Comparison of ENCODE assay signal across 10 cellular contexts in genomic region chr16:57341441-57342303, GRCh38. TPM values are rescaled to one million over a fixed set of nuclear protein-coding genes. Genes with fewer than 3 reads are reported as not detected.
DNase-seq lines count a peak whose midpoint lies in the region; ATAC-seq and TF ChIP-seq lines count a peak whose summit lies in the region.
"Had no signal": no experiment of that assay in that cellular context is flagged by ENCODE, and none has a peak within 500 bp of the region (broad histone marks: within the 10 kb centered on the region; RNA-seq: fewer than 3 reads in every experiment).

No MANE protein-coding gene starts in this region.

- H3K27me3 Mint-ChIP-seq in activated naive CD4-positive, alpha-beta T cell treated with anti-CD3 and anti-CD28 coated beads for 36 hours (ENCODE audit: low read depth), result peaks cover 8% of the 10 kb centered on the region

- no peaks in the 10 kb centered on the region for H3K9me3 Mint-ChIP-seq in activated naive CD4-positive, alpha-beta T cell treated with anti-CD3 and anti-CD28 coated beads for 36 hours

- H3K9me3 ChIP-seq in RWPE2 (ENCODE audit: severe bottlenecking) (no peaks in the 10 kb centered on the region), upper lobe of right lung (no peaks in the 10 kb centered on the region)

- H3K27ac ChIP-seq in RWPE2 (ENCODE audit: poor library complexity, severe bottlenecking), result peak overlapping the region; percentile 98
- no peak overlapping the region for H3K27ac ChIP-seq in upper lobe of right lung

- TF ChIP-seq CTCF in RWPE2 (IDR thresholded peaks at IDR 0.05; ENCODE audit: poor library complexity, severe bottlenecking) (no peak), fibroblast of villous mesenchyme (IDR thresholded peaks at IDR 0.05; ENCODE audit: insufficient read depth, low read depth, low read length) (no peak), upper lobe of right lung (IDR thresholded peaks at IDR 0.05) (no peak)

- peaks cover 24% of the 10 kb centered on the region for H3K4me1 ChIP-seq in RWPE2 (ENCODE audit: insufficient read depth, poor library complexity, severe bottlenecking)
- H3K4me1 ChIP-seq in upper lobe of right lung, result peaks cover 19% of the 10 kb centered on the region

- intact Hi-C loops in upper lobe of right lung (cut with DNase I), result no loop called here
- intact Hi-C loops in activated naive CD4-positive, alpha-beta T cell treated with anti-CD3 and anti-CD28 coated beads for 36 hours (cut with micrococcal nuclease), result no loop called here

- no peaks in the 10 kb centered on the region for H3K36me3 Mint-ChIP-seq in activated naive CD4-positive, alpha-beta T cell treated with anti-CD3 and anti-CD28 coated beads for 36 hours (ENCODE audit: low read depth)

- H3K27me3 ChIP-seq in RWPE2 (ENCODE audit: insufficient read depth, poor library complexity, severe bottlenecking) (no peaks in the 10 kb centered on the region), upper lobe of right lung (no peaks in the 10 kb centered on the region)

- ATAC-seq in RWPE2 (ENCODE audit: low read depth) (peak; percentile 90), upper lobe of right lung (peak; percentile 75), HG03342 (IDR thresholded peaks at IDR 0.05; ENCODE audit: unreplicated experiment) (no peak)

- peaks cover 13% of the 10 kb centered on the region for H3K4me1 Mint-ChIP-seq in activated naive CD4-positive, alpha-beta T cell treated with anti-CD3 and anti-CD28 coated beads for 36 hours (ENCODE audit: low read depth)

- H3K36me3 ChIP-seq in RWPE2 (ENCODE audit: low read depth) (no peaks in the 10 kb centered on the region), upper lobe of right lung (no peaks in the 10 kb centered on the region)

- H3K4me3 ChIP-seq in RWPE2 (ENCODE audit: severe bottlenecking), result no peak overlapping the region
- no peak overlapping the region for H3K4me3 ChIP-seq in fibroblast of villous mesenchyme (ENCODE audit: low read depth, low read length)
- H3K4me3 ChIP-seq in upper lobe of right lung, result no peak overlapping the region

- no peak overlapping the region for H3K27ac Mint-ChIP-seq in activated naive CD4-positive, alpha-beta T cell treated with anti-CD3 and anti-CD28 coated beads for 36 hours

- CTCF ChIA-PET in activated naive CD4-positive, alpha-beta T cell treated with anti-CD3 and anti-CD28 coated beads for 36 hours (lab: Charles Lee), result interaction anchor here (0.6 kb wide), 1 partner anchor 12 kb away, joined by 3 read pairs; no protein-coding TSS in a partner anchor

- no peak overlapping the region for H3K4me3 Mint-ChIP-seq in activated naive CD4-positive, alpha-beta T cell treated with anti-CD3 and anti-CD28 coated beads for 36 hours

- DNase-seq in SIG-M5 treated with dmso at 0.1 percent for 504 hours (lab: John Stamatoyannopoulos, UW; ENCODE audit: unreplicated experiment) (peak; percentile 21), SIG-M5 (lab: John Stamatoyannopoulos, UW) (no peak), RWPE2 (ENCODE audit: low spot score) (peak; percentile 94), fibroblast of villous mesenchyme (ENCODE audit: low read depth) (peak; percentile 95), upper lobe of right lung (no peak)
- no peak for DNase-seq in activated naive CD4-positive, alpha-beta T cell treated with anti-CD3 and anti-CD28 coated beads for 36 hours
- DNase-seq in stimulated activated CD4-positive, alpha-beta T cell treated with anti-CD3 and anti-CD28 coated beads, Interleukin-1b, Interleukin-23, amount 100 ng/mL, for 48 hours, result no peak
- DNase-seq: activated T-cell treated with anti-CD3 and anti-CD28 coated beads, Interleukin-2, amount 50 U/mL, for 48 hours; stimulated activated CD4-positive, alpha-beta T cell treated with anti-CD3 and anti-CD28 coated beads, Interleukin-2, amount 100 ng/mL, for 48 hours had no signal

RNA-seq across cellular contexts. Expression of gene CCL22, which starts 16.9 kb away (rescaled TPM):
- not detected in 2 replicates for total RNA-seq in fibroblast of villous mesenchyme
- 3.8 TPM for total RNA-seq in upper lobe of right lung
- total RNA-seq in activated naive CD4-positive, alpha-beta T cell treated with anti-CD3 and anti-CD28 coated beads for 36 hours, result 1 to 10 TPM in 1 of 2 experiments, under 1 TPM in 1; 0.72 to 1.0 TPM

RNA-seq across cellular contexts. Expression of gene CX3CL1, which starts 30.6 kb away (rescaled TPM):
- total RNA-seq in fibroblast of villous mesenchyme, result 0.32 TPM in 1 of 2 replicates, not detected in the other
- total RNA-seq in upper lobe of right lung, result 47.5 TPM
- not detected for total RNA-seq in activated naive CD4-positive, alpha-beta T cell treated with anti-CD3 and anti-CD28 coated beads for 36 hours

RNA-seq across cellular contexts. Expression of gene PLLP, which starts 57.2 kb away (rescaled TPM):
- total RNA-seq in fibroblast of villous mesenchyme (under 0.01 TPM in 1 of 2 replicates, not detected in the other), upper lobe of right lung (104 TPM)
- total RNA-seq in activated naive CD4-positive, alpha-beta T cell treated with anti-CD3 and anti-CD28 coated beads for 36 hours, result under 1 TPM; 0.25 to 0.41 TPM

Comparison
In these comparisons a context has a peak if more than half of its experiments do, and no peak if none do; other contexts are left out.
1. DNase-seq: peak in SIG-M5 treated with dmso at 0.1 percent for 504 hours (single experiment), RWPE2 (single experiment) and fibroblast of villous mesenchyme (single experiment); none in SIG-M5 (single experiment), upper lobe of right lung (single experiment), activated naive CD4-positive, alpha-beta T cell treated with anti-CD3 and anti-CD28 coated beads for 36 hours (single experiment) and stimulated activated CD4-positive, alpha-beta T cell treated with anti-CD3 and anti-CD28 coated beads, Interleukin-1b, Interleukin-23, amount 100 ng/mL, for 48 hours (single experiment).
2. RNA of gene CX3CL1, which starts 30.6 kb away (total RNA-seq): 47.5 TPM in upper lobe of right lung (single experiment); 0.32 TPM in fibroblast of villous mesenchyme and not detected in activated naive CD4-positive, alpha-beta T cell treated with anti-CD3 and anti-CD28 coated beads for 36 hours; every median in the first group is over 10 times any median in the second.
3. RNA of gene PLLP, which starts 57.2 kb away (total RNA-seq): 104 TPM in upper lobe of right lung (single experiment); 0.25 to 0.41 TPM in activated naive CD4-positive, alpha-beta T cell treated with anti-CD3 and anti-CD28 coated beads for 36 hours and under 0.01 TPM in fibroblast of villous mesenchyme; every median in the first group is over 10 times any median in the second.